ENCODE assay signal across 2 cellular contexts in genomic region chr15:23647421-23648375, GRCh38.
TF ChIP-seq lines count a peak whose summit lies in the region.

TSS of gene MAGEL2 (minus strand) at chr15:23647867. CDS start at chr15:23647742, 125 bp downstream.

TF ChIP-seq in IMR-90, 13 proteins besides CTCF, POLR2A, EP300 and RAD21 (continued from another document):
- no peak for TF ChIP-seq MXI1 (IDR thresholded peaks at IDR 0.05; ENCODE audit: borderline replicate concordance, low read depth, low read length)
- no peak for TF ChIP-seq BHLHE40 (IDR thresholded peaks at IDR 0.05; ENCODE audit: low read depth, low read length)
- no peak for TF ChIP-seq RCOR1 (IDR thresholded peaks at IDR 0.05; ENCODE audit: insufficient replicate concordance, low read length)
- TF ChIP-seq CHD1 (IDR thresholded peaks at IDR 0.05; ENCODE audit: low read depth, low read length): no peak
- no peak for TF ChIP-seq RFX5 (IDR thresholded peaks at IDR 0.05; ENCODE audit: low read depth, low read length)
- no peak for TF ChIP-seq FOS (IDR thresholded peaks at IDR 0.05; ENCODE audit: low read depth, low read length)
- no peak for TF ChIP-seq MAFK (IDR thresholded peaks at IDR 0.05; ENCODE audit: low read depth, low read length)
- TF ChIP-seq, protein P1, sequence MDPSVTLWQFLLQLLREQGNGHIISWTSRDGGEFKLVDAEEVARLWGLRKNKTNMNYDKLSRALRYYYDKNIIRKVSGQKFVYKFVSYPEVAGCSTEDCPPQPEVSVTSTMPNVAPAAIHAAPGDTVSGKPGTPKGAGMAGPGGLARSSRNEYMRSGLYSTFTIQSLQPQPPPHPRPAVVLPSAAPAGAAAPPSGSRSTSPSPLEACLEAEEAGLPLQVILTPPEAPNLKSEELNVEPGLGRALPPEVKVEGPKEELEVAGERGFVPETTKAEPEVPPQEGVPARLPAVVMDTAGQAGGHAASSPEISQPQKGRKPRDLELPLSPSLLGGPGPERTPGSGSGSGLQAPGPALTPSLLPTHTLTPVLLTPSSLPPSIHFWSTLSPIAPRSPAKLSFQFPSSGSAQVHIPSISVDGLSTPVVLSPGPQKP (IDR thresholded peaks at IDR 0.05; ENCODE audit: borderline replicate concordance, low read depth, low read length): no peak

TF ChIP-seq in WTC11, 78 proteins besides CTCF, POLR2A, EP300 and RAD21 (continued from another document):
- TF ChIP-seq KAT7 (CRISPR knock-in tag; IDR thresholded peaks at IDR 0.05; ENCODE audit: borderline replicate concordance) (no peak), ELF4 (CRISPR knock-in tag; IDR thresholded peaks at IDR 0.05; ENCODE audit: low read depth) (no peak), PREB (CRISPR knock-in tag; IDR thresholded peaks at IDR 0.05; ENCODE audit: borderline replicate concordance) (no peak), ZNF317 (CRISPR knock-in tag; IDR thresholded peaks at IDR 0.05; ENCODE audit: borderline replicate concordance, low read depth) (no peak), NR3C1 (CRISPR knock-in tag; conservative IDR thresholded peaks at IDR 0.05; ENCODE audit: low read depth) (no peak), E2F5 (CRISPR knock-in tag; IDR thresholded peaks at IDR 0.05) (no peak), GRHL2 (CRISPR knock-in tag; IDR thresholded peaks at IDR 0.05; ENCODE audit: insufficient replicate concordance, severe bottlenecking) (no peak), ATF3 (CRISPR knock-in tag; conservative IDR thresholded peaks at IDR 0.05) (no peak), MXD4 (CRISPR knock-in tag; IDR thresholded peaks at IDR 0.05; ENCODE audit: borderline replicate concordance) (no peak)
- TF ChIP-seq, protein P2, sequence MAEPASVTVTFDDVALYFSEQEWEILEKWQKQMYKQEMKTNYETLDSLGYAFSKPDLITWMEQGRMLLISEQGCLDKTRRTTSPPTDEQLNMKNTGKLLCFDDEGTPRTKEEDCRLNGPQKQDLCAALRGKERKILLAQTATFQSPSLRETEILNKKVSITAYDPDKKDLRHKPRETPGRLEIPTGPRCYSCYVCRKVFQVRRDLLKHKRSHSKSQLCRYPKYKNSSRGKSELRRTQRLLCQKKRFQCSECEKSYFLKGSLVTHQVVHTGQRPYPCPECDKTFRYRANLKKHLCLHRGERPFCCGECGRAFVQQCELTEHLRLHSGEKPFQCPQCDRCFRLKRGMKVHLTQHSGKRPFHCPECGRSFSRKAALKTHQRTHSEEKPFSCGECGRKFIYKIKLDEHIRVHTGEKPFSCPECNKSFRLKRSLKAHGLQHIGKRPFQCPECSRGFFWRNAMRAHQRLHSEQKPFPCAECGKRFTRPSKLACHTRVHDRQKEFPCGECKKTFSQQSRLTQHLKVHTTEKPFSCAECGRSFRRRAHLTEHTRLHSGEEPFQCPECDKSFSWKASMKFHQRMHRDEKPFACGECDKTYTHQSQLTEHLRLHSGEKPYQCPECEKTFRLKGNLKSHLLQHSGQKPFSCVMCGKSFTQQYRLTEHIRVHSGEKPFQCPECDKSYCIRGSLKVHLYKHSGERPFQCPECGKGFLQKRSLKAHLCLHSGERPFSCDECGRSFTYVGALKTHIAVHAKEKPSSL (CRISPR knock-in tag; conservative IDR thresholded peaks at IDR 0.05): no peak
- TF ChIP-seq, protein P3, sequence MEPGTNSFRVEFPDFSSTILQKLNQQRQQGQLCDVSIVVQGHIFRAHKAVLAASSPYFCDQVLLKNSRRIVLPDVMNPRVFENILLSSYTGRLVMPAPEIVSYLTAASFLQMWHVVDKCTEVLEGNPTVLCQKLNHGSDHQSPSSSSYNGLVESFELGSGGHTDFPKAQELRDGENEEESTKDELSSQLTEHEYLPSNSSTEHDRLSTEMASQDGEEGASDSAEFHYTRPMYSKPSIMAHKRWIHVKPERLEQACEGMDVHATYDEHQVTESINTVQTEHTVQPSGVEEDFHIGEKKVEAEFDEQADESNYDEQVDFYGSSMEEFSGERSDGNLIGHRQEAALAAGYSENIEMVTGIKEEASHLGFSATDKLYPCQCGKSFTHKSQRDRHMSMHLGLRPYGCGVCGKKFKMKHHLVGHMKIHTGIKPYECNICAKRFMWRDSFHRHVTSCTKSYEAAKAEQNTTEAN (CRISPR knock-in tag; IDR thresholded peaks at IDR 0.05): no peak
- TF ChIP-seq, protein P4, sequence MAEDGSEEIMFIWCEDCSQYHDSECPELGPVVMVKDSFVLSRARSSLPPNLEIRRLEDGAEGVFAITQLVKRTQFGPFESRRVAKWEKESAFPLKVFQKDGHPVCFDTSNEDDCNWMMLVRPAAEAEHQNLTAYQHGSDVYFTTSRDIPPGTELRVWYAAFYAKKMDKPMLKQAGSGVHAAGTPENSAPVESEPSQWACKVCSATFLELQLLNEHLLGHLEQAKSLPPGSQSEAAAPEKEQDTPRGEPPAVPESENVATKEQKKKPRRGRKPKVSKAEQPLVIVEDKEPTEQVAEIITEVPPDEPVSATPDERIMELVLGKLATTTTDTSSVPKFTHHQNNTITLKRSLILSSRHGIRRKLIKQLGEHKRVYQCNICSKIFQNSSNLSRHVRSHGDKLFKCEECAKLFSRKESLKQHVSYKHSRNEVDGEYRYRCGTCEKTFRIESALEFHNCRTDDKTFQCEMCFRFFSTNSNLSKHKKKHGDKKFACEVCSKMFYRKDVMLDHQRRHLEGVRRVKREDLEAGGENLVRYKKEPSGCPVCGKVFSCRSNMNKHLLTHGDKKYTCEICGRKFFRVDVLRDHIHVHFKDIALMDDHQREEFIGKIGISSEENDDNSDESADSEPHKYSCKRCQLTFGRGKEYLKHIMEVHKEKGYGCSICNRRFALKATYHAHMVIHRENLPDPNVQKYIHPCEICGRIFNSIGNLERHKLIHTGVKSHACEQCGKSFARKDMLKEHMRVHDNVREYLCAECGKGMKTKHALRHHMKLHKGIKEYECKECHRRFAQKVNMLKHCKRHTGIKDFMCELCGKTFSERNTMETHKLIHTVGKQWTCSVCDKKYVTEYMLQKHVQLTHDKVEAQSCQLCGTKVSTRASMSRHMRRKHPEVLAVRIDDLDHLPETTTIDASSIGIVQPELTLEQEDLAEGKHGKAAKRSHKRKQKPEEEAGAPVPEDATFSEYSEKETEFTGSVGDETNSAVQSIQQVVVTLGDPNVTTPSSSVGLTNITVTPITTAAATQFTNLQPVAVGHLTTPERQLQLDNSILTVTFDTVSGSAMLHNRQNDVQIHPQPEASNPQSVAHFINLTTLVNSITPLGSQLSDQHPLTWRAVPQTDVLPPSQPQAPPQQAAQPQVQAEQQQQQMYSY (CRISPR knock-in tag; IDR thresholded peaks at IDR 0.05): no peak
